ENCODE assay signal across 7 cellular contexts in the genomic region with DNA sequence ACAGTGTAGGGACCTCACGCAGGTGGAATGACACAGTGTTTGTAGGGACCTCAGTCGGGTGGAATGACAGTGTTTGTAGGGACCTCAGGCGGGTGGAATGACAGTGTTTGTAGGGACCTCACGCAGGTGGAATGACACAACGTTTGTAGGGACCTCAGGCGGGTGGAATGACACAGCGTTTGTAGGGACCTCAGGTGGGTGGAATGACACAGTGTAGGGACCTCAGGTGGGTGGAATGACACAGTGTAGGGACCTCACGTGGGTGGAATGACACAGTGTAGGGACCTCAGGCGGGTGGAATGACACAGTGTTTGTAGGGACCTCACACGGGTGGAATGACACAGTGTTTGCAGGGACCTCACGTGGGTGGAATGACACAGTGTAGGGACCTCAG. TPM values are rescaled to one million over a fixed set of nuclear protein-coding genes. Genes with fewer than 3 reads are reported as not detected.
DNase-seq lines count a peak whose midpoint lies in the region; ATAC-seq, FAIRE-seq and TF ChIP-seq lines count a peak whose summit lies in the region.
"Not testable (repeated sequence)": the region's sequence is repeated elsewhere in the genome, so short reads cannot be mapped to it uniquely, and the experiment has no call there.

No MANE protein-coding gene starts in this region.

- CTCF ChIA-PET in K562 (lab: Yijun Ruan, JAX; ENCODE audit: low intra/inter-chr PET ratio): not testable (repeated sequence)

- in situ Hi-C loops in K562 (cut with MboI): not testable (repeated sequence)

- not testable (repeated sequence) for H3K9me3 ChIP-seq in CD4-positive, CD25-positive, alpha-beta regulatory T cell (ENCODE audit: control insufficient read depth in 2 of 2, low read length in 2 of 2); K562 (replicated peaks; ENCODE audit: control insufficient read depth, insufficient read depth, low read depth, low read length)

- H3K9me1 ChIP-seq in K562 (ENCODE audit: control insufficient read depth, insufficient read depth, low read length): not testable (repeated sequence)

- FAIRE-seq in K562 (lab: Jason Lieb, UNC): not testable (repeated sequence)

- H3K4me3 Mint-ChIP-seq in CD4-positive, CD25-positive, alpha-beta regulatory T cell; activated T-helper 1 cell treated with anti-CD3 and anti-CD28 coated beads, Interleukin-12 subunit alpha, Interleukin-12 subunit beta, Interleukin-2, Interleukin-4 antibody, amounts not matched to agents 30 ng/mL and 10 ng/mL and 1 ng/mL, durations not matched to agents 14 hours and 24 hours and 36 hours; progenitor cell of endocrine pancreas (ENCODE audit: low read depth); stimulated activated effector memory CD8-positive, alpha-beta T cell treated with anti-CD3 and anti-CD28 coated beads, Interleukin-12 subunit alpha, Interleukin-12 subunit beta, amount 100 ng/mL, for 72 hours: not testable (repeated sequence)

- H4K20me1 ChIP-seq in K562 (replicated peaks; ENCODE audit: control insufficient read depth, insufficient read depth, low read length): not testable (repeated sequence)

- not testable (repeated sequence) for TF ChIP-seq EP300 in K562 (IDR thresholded peaks at IDR 0.05; ENCODE audit: low read length)

- H3K27me3 Mint-ChIP-seq in CD4-positive, CD25-positive, alpha-beta regulatory T cell; activated T-helper 1 cell treated with anti-CD3 and anti-CD28 coated beads, Interleukin-12 subunit alpha, Interleukin-12 subunit beta, Interleukin-2, Interleukin-4 antibody, amounts not matched to agents 30 ng/mL and 10 ng/mL and 1 ng/mL, durations not matched to agents 14 hours and 24 hours and 36 hours (ENCODE audit: insufficient read depth); progenitor cell of endocrine pancreas: not testable (repeated sequence)

- POLR2A ChIA-PET in K562 (lab: Yijun Ruan, JAX): not testable (repeated sequence)

- peak overlapping the region; percentile 72 to 85; a peak in 3 of 4 replicates for H3K9ac ChIP-seq in K562 (ENCODE audit: insufficient read depth in 1 of 2, low read depth in 2 of 2, low read length in 2 of 2)

- H3K27ac ChIP-seq in CD4-positive, CD25-positive, alpha-beta regulatory T cell (ENCODE audit: insufficient read depth, low read length, poor library complexity, severe bottlenecking): not testable (repeated sequence)
- peak overlapping the region; percentile 96 for H3K27ac ChIP-seq in K562 (ENCODE audit: extremely low read depth, low read depth, low read length)

- DNase-seq in CD4-positive, CD25-positive, alpha-beta regulatory T cell; activated T-helper 1 cell treated with anti-CD3 and anti-CD28 coated beads, Interleukin-12 subunit alpha, Interleukin-12 subunit beta, Interleukin-2, Interleukin-4 antibody, amounts not matched to agents 30 ng/mL and 10 ng/mL and 1 ng/mL, durations not matched to agents 14 hours and 24 hours and 36 hours (ENCODE audit: low spot score); K562 (ENCODE audit: extremely low read depth in 1 of 4, low spot score in 3 of 4); progenitor cell of endocrine pancreas (ENCODE audit: low spot score, unreplicated experiment); stimulated activated effector memory CD8-positive, alpha-beta T cell treated with anti-CD3 and anti-CD28 coated beads, Interleukin-12 subunit alpha, Interleukin-12 subunit beta, amount 100 ng/mL, for 72 hours (ENCODE audit: low spot score in 2 of 2): not testable (repeated sequence)
- peak; percentile 42 for DNase-seq in activated CD4-positive, alpha-beta T cell treated with anti-CD3 and anti-CD28 coated beads for 48 hours
- peak; percentile 46 for DNase-seq in activated naive CD4-positive, alpha-beta T cell treated with anti-CD3 and anti-CD28 coated beads, Interleukin-2, amount 50 U/mL, for 16 hours

- H3K27ac Mint-ChIP-seq in CD4-positive, CD25-positive, alpha-beta regulatory T cell: peak overlapping the region in 2 of 3 donors; percentile 38 to 46
- peak overlapping the region; percentile 92 for H3K27ac Mint-ChIP-seq in activated T-helper 1 cell treated with anti-CD3 and anti-CD28 coated beads, Interleukin-12 subunit alpha, Interleukin-12 subunit beta, Interleukin-2, Interleukin-4 antibody, amounts not matched to agents 30 ng/mL and 10 ng/mL and 1 ng/mL, durations not matched to agents 14 hours and 24 hours and 36 hours
- peak overlapping the region; percentile 84 for H3K27ac Mint-ChIP-seq in progenitor cell of endocrine pancreas
- peak overlapping the region; percentile 97 for H3K27ac Mint-ChIP-seq in stimulated activated effector memory CD8-positive, alpha-beta T cell treated with anti-CD3 and anti-CD28 coated beads, Interleukin-12 subunit alpha, Interleukin-12 subunit beta, amount 100 ng/mL, for 72 hours

- H3K9me3 Mint-ChIP-seq in CD4-positive, CD25-positive, alpha-beta regulatory T cell; progenitor cell of endocrine pancreas (ENCODE audit: low read depth): not testable (repeated sequence)
- peaks cover 43% of the 10 kb centered on the region for H3K9me3 Mint-ChIP-seq in activated T-helper 1 cell treated with anti-CD3 and anti-CD28 coated beads, Interleukin-12 subunit alpha, Interleukin-12 subunit beta, Interleukin-2, Interleukin-4 antibody, amounts not matched to agents 30 ng/mL and 10 ng/mL and 1 ng/mL, durations not matched to agents 14 hours and 24 hours and 36 hours
- H3K9me3 Mint-ChIP-seq in stimulated activated effector memory CD8-positive, alpha-beta T cell treated with anti-CD3 and anti-CD28 coated beads, Interleukin-12 subunit alpha, Interleukin-12 subunit beta, amount 100 ng/mL, for 72 hours: peaks cover 12% of the 10 kb centered on the region

- not testable (repeated sequence) for TF ChIP-seq POLR2A in K562 (conservative IDR thresholded peaks at IDR 0.05)

- H3K79me2 ChIP-seq in K562 (ENCODE audit: control insufficient read depth, insufficient read depth, low read length): peaks cover 80% of the 10 kb centered on the region

- ATAC-seq in CD4-positive, CD25-positive, alpha-beta regulatory T cell (ENCODE audit: low read depth in 2 of 2); K562; stimulated activated effector memory CD8-positive, alpha-beta T cell treated with anti-CD3 and anti-CD28 coated beads, Interleukin-12 subunit alpha, Interleukin-12 subunit beta, amount 100 ng/mL, for 72 hours: not testable (repeated sequence)

- not testable (repeated sequence) for BruUV-seq in K562 (replicated peaks; lab: Mats Ljungman, UMichigan)

- H3K4me1 ChIP-seq in CD4-positive, CD25-positive, alpha-beta regulatory T cell (ENCODE audit: control insufficient read depth, insufficient read depth, low read length, poor library complexity, severe bottlenecking): peaks cover 18% of the 10 kb centered on the region
- H3K4me1 ChIP-seq in K562 (replicated peaks in 1 of 2; ENCODE audit: control insufficient read depth in 2 of 2, insufficient read depth in 2 of 2, low read length in 2 of 2): peaks cover 10 to 52% of the 10 kb centered on the region in 2 experiments

- not testable (repeated sequence) for H3K4me3 ChIP-seq in CD4-positive, CD25-positive, alpha-beta regulatory T cell (ENCODE audit: low read depth, low read length); K562

- not testable (repeated sequence) for H3K36me3 ChIP-seq in CD4-positive, CD25-positive, alpha-beta regulatory T cell (ENCODE audit: control insufficient read depth, insufficient read depth, low read length)
- peaks cover 19% of the 10 kb centered on the region for H3K36me3 ChIP-seq in K562 (ENCODE audit: control insufficient read depth, insufficient read depth, low read length)

- H3K4me1 Mint-ChIP-seq in CD4-positive, CD25-positive, alpha-beta regulatory T cell: peaks cover 17 to 86% (median 60%) of the 10 kb centered on the region in 4 donors
- peaks cover 53% of the 10 kb centered on the region for H3K4me1 Mint-ChIP-seq in activated T-helper 1 cell treated with anti-CD3 and anti-CD28 coated beads, Interleukin-12 subunit alpha, Interleukin-12 subunit beta, Interleukin-2, Interleukin-4 antibody, amounts not matched to agents 30 ng/mL and 10 ng/mL and 1 ng/mL, durations not matched to agents 14 hours and 24 hours and 36 hours (ENCODE audit: low read depth)
- not testable (repeated sequence) for H3K4me1 Mint-ChIP-seq in progenitor cell of endocrine pancreas (ENCODE audit: low read depth)
- peaks cover 89% of the 10 kb centered on the region for H3K4me1 Mint-ChIP-seq in stimulated activated effector memory CD8-positive, alpha-beta T cell treated with anti-CD3 and anti-CD28 coated beads, Interleukin-12 subunit alpha, Interleukin-12 subunit beta, amount 100 ng/mL, for 72 hours

- not testable (repeated sequence) for H3K27me3 ChIP-seq in CD4-positive, CD25-positive, alpha-beta regulatory T cell (ENCODE audit: control insufficient read depth, insufficient read depth, low read length); K562 (ENCODE audit: control insufficient read depth in 2 of 2, insufficient read depth in 2 of 2, low read length in 2 of 2)

- intact Hi-C loops in activated T-helper 1 cell treated with anti-CD3 and anti-CD28 coated beads, Interleukin-12 subunit alpha, Interleukin-12 subunit beta, Interleukin-2, Interleukin-4 antibody, amounts not matched to agents 30 ng/mL and 10 ng/mL and 1 ng/mL, durations not matched to agents 14 hours and 24 hours and 36 hours (cut with micrococcal nuclease); K562 (cut with micrococcal nuclease): not testable (repeated sequence)

- TF ChIP-seq CTCF in K562 (IDR thresholded peaks at IDR 0.05 in 2 of 3, conservative IDR thresholded peaks at IDR 0.05 in 1 of 3; ENCODE audit: insufficient read depth in 2 of 3, low read depth in 1 of 3, low read length in 3 of 3); progenitor cell of endocrine pancreas (IDR thresholded peaks at IDR 0.05; ENCODE audit: unreplicated experiment): not testable (repeated sequence)

- 0 out of 2 replicates have a peak overlapping the region, but pooled peaks have one; percentile 24 for H2AFZ ChIP-seq in K562 (ENCODE audit: low read depth, low read length)

- 8% methylated on average over 7 of the region's 11 CpGs for WGBS in K562 (ENCODE audit: insufficient coverage, low coverage, missing lambda C conversion rate)

- TF ChIP-seq RAD21 in K562 (CRISPR knock-in tag; conservative IDR thresholded peaks at IDR 0.05 in 1 of 2, IDR thresholded peaks at IDR 0.05 in 1 of 2): not testable (repeated sequence)

- H3K4me2 ChIP-seq in K562 (ENCODE audit: insufficient read depth, low read length): peak overlapping the region; percentile 81

- H3K36me3 Mint-ChIP-seq in CD4-positive, CD25-positive, alpha-beta regulatory T cell: peaks cover 21% of the 10 kb centered on the region
- H3K36me3 Mint-ChIP-seq in activated T-helper 1 cell treated with anti-CD3 and anti-CD28 coated beads, Interleukin-12 subunit alpha, Interleukin-12 subunit beta, Interleukin-2, Interleukin-4 antibody, amounts not matched to agents 30 ng/mL and 10 ng/mL and 1 ng/mL, durations not matched to agents 14 hours and 24 hours and 36 hours (ENCODE audit: low read depth): peaks cover 60% of the 10 kb centered on the region
- H3K36me3 Mint-ChIP-seq in progenitor cell of endocrine pancreas (ENCODE audit: insufficient read depth): not testable (repeated sequence)
- H3K36me3 Mint-ChIP-seq in stimulated activated effector memory CD8-positive, alpha-beta T cell treated with anti-CD3 and anti-CD28 coated beads, Interleukin-12 subunit alpha, Interleukin-12 subunit beta, amount 100 ng/mL, for 72 hours: peaks cover 64% of the 10 kb centered on the region

RNA-seq across cellular contexts. Expression of gene PPP2R2D, which starts 16.0 kb away (rescaled TPM):
- 41.8 TPM for total RNA-seq in CD4-positive, CD25-positive, alpha-beta regulatory T cell
- 10 to 100 TPM; 23.8 to 48.1 (median 25.6) TPM for polyA plus RNA-seq in CD4-positive, CD25-positive, alpha-beta regulatory T cell
- total RNA-seq in activated T-helper 1 cell treated with anti-CD3 and anti-CD28 coated beads, Interleukin-12 subunit alpha, Interleukin-12 subunit beta, Interleukin-2, Interleukin-4 antibody, amounts not matched to agents 30 ng/mL and 10 ng/mL and 1 ng/mL, durations not matched to agents 14 hours and 24 hours and 36 hours: 37.6 and 38.4 TPM in 2 replicates
- 76.3 and 99.7 TPM in 2 replicates for total RNA-seq in K562 (2011; cell fraction: chromatin; rRNA removed; ENCODE audit: low replicate concordance)
- total RNA-seq in K562 (2011; cell fraction: nucleolus; rRNA removed): 34.7 and 41.2 TPM in 2 replicates
- 42.2 and 48.0 TPM in 2 replicates for total RNA-seq in K562 (2011; cell fraction: nucleoplasm; rRNA removed)
- total RNA-seq in K562 (2014; rRNA removed) (26.8 and 28.0 TPM in 2 replicates), K562 (2014; rRNA removed; fragmentation: Illumina TruSeq; extraction: Trizol) (22.2 and 23.9 TPM in 2 replicates), K562 (2015; rRNA removed; fragmentation: Illumina TruSeq; extraction: Trizol) (32.0 and 32.5 TPM in 2 replicates), K562 (2021) (29.9 and 31.3 TPM in 2 replicates), progenitor cell of endocrine pancreas (41.1 and 43.6 TPM in 2 replicates)
- polyA plus RNA-seq in K562 (2011; rRNA removed) (31.2 and 37.0 TPM in 2 replicates), K562 (2014; fragmentation: Illumina TruSeq; extraction: Trizol) (23.6 and 26.8 TPM in 2 replicates), K562 (2014; fragmentation: Nextera tagmentation; extraction: Ambion mirVana) (1 to 10 TPM; 1.9 to 5.1 TPM), K562 (2014; rRNA removed) (35.1 and 35.6 TPM in 2 replicates)
- 30.3 TPM in 2 replicates for polyA plus RNA-seq in K562 (2011; cell fraction: cytosol; rRNA removed)
- polyA plus RNA-seq in K562 (2011; cell fraction: nucleus; rRNA removed): 59.2 and 67.7 TPM in 2 replicates
- 25.0 and 26.8 TPM in 2 replicates for polyA plus RNA-seq in K562 (2012)
- polyA minus RNA-seq in K562 (2011; rRNA and poly(A)+ RNA removed): 35.7 and 36.8 TPM in 2 replicates
- 19.0 and 19.1 TPM in 2 replicates for polyA minus RNA-seq in K562 (2011; cell fraction: cytosol; rRNA and poly(A)+ RNA removed)
- 24.1 and 29.9 TPM in 2 replicates for polyA minus RNA-seq in K562 (2011; cell fraction: nucleus; rRNA and poly(A)+ RNA removed)

Comparison
In these comparisons a context has a peak if more than half of its experiments do, and no peak if none do; other contexts are left out.
1. H3K27ac Mint-ChIP-seq: peak in every context shown above with its lines; median percentile 97 in stimulated activated effector memory CD8-positive, alpha-beta T cell treated with anti-CD3 and anti-CD28 coated beads, Interleukin-12 subunit alpha, Interleukin-12 subunit beta, amount 100 ng/mL, for 72 hours; 92 in activated T-helper 1 cell treated with anti-CD3 and anti-CD28 coated beads, Interleukin-12 subunit alpha, Interleukin-12 subunit beta, Interleukin-2, Interleukin-4 antibody, amounts not matched to agents 30 ng/mL and 10 ng/mL and 1 ng/mL, durations not matched to agents 14 hours and 24 hours and 36 hours; 84 in progenitor cell of endocrine pancreas; 42 in CD4-positive, CD25-positive, alpha-beta regulatory T cell.